Comparison of ENCODE assay signal across 1 cellular context in the genomic region with DNA sequence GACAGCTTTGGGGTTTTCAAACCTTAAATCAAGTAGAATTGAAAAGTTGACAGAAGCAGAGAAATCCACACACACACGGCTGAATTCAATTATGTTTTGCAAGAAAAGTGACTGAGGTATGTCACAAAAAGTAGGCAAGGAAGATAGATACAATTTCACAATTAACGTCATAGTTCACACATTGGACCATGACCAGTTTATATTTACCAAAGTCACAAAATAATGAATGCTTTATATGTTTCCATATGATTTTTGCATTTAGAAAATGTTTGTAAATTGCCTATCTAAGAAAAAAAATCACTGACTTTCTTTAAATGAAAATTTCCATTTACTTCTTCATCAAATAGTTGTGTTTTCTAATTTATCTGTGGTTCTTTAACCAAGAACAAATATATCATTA.
A peak's percentile ranks its signal among the peaks of the same experiment; 100 is the strongest.
TF ChIP-seq lines count a peak whose summit lies in the region.

No MANE protein-coding gene starts in this region.

TF ChIP-seq in HepG2, 621 proteins besides CTCF, POLR2A, EP300 and RAD21:
- TF ChIP-seq CBX2 (IDR thresholded peaks at IDR 0.05; ENCODE audit: low read depth, low read length) (peak; percentile 96), CBX2 (CRISPR knock-in tag; IDR thresholded peaks at IDR 0.05; ENCODE audit: low read depth) (no peak), SIN3B (IDR thresholded peaks at IDR 0.05; ENCODE audit: low read length) (no peak), JDP2 (CRISPR knock-in tag; IDR thresholded peaks at IDR 0.05; ENCODE audit: borderline replicate concordance) (no peak)
- TF ChIP-seq, protein P1, sequence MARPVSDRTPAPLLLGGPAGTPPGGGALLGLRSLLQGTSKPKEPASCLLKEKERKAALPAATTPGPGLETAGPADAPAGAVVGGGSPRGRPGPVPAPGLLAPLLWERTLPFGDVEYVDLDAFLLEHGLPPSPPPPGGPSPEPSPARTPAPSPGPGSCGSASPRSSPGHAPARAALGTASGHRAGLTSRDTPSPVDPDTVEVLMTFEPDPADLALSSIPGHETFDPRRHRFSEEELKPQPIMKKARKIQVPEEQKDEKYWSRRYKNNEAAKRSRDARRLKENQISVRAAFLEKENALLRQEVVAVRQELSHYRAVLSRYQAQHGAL (CRISPR knock-in tag; IDR thresholded peaks at IDR 0.05; ENCODE audit: not compliant biosample characterization): no peak
